ENCODE assay signal across 24 cellular contexts in genomic region chr10:88682491-88682890, GRCh38. TPM values are rescaled to one million over a fixed set of nuclear protein-coding genes. Genes with fewer than 3 reads are reported as not detected.
DNase-seq lines count a peak whose midpoint lies in the region; ATAC-seq, FAIRE-seq and TF ChIP-seq lines count a peak whose summit lies in the region.
"Had no signal": no experiment of that assay in that cellular context is flagged by ENCODE, and none has a peak within 500 bp of the region (broad histone marks: within the 10 kb centered on the region; RNA-seq: fewer than 3 reads in every experiment).

No MANE protein-coding gene starts in this region.

- H3K9ac ChIP-seq in adipocyte (ENCODE audit: low read length), result no peak overlapping the region

- TF ChIP-seq RAD21 in A549 (conservative IDR thresholded peaks at IDR 0.05 in 1 of 2, IDR thresholded peaks at IDR 0.05 in 1 of 2), result no peak

- ATAC-seq in A549 (no peak), sciatic nerve (no peak)
- ATAC-seq: GM23338 had no signal

- DNase-seq in A549 (ENCODE audit: low read depth in 1 of 2, low spot score in 1 of 2), result no peak
- DNase-seq in adipocyte (ENCODE audit: low read depth), result peak; percentile 15
- peak; percentile 3 for DNase-seq in fibroblast of gingiva (ENCODE audit: low read depth)
- DNase-seq in sciatic nerve (ENCODE audit: low spot score), result no peak
- DNase-seq in posterior cingulate gyrus, result no peak
- no peak for DNase-seq in HuH-7 (ENCODE audit: low spot score)
- DNase-seq: 8988T; C1 segment of cervical spinal cord; Calu3; CD4-positive, alpha-beta memory T cell; COR-L47; DMS53; DMS79 treated with DMSO at 0.1 percent for 48 hours; GF-D8; HFFc6 had no signal

- H3K4me1 ChIP-seq in A549 (peaks cover 8% of the 10 kb centered on the region; the same call in 1 of the 3 replicates), adipocyte (ENCODE audit: control insufficient read depth, insufficient read depth, low read length) (no peaks in the 10 kb centered on the region)
- H3K4me1 ChIP-seq: HAP-1 had no signal

- TF ChIP-seq EP300 in A549 (IDR thresholded peaks at IDR 0.05), result no peak

- no peak overlapping the region for H3K27ac ChIP-seq in A549

- POLR2A ChIA-PET in A549 (lab: Yijun Ruan, JAX), result interaction anchor here (1.0 kb wide), 1 partner anchor 99 kb away, joined by 4 read pairs; the partner anchor contains the start of gene RNLS

- H3K4me2 ChIP-seq in A549, result no peak overlapping the region
- H3K4me2 ChIP-seq: GM23338 had no signal

- CTCF ChIA-PET in A549 (lab: Yijun Ruan, JAX), result interaction anchor here (0.6 to 2.9 kb wide), 2 partner anchors 45 to 128 kb away, joined by 3 to 9 read pairs; no protein-coding TSS in a partner anchor

- no peaks in the 10 kb centered on the region for H3K36me3 ChIP-seq in adipocyte (ENCODE audit: control insufficient read depth, insufficient read depth, low read length, severe bottlenecking)
- H3K36me3 ChIP-seq: HAP-1 had no signal

- no peak for TF ChIP-seq POLR2A in A549 (IDR thresholded peaks at IDR 0.05; ENCODE audit: low read length)

- no peak overlapping the region for H3K4me3 ChIP-seq in A549
- no peak overlapping the region for H3K4me3 ChIP-seq in adipocyte (ENCODE audit: low read length)
- H3K4me3 ChIP-seq: GM23338, HAP-1 had no signal

- WGBS in A549 (ENCODE audit: missing lambda C conversion rate), result 54% methylated on average over 4 of the region's 4 CpGs

- no peaks in the 10 kb centered on the region for H3K27me3 ChIP-seq in adipocyte (replicated peaks; ENCODE audit: control insufficient read depth, insufficient read depth, low read length)

- H3K9me3 ChIP-seq in A549 (no peaks in the 10 kb centered on the region), adipocyte (ENCODE audit: control insufficient read depth, low read length) (no peaks in the 10 kb centered on the region)
- H3K9me3 ChIP-seq: HAP-1 had no signal

- intact Hi-C loops in sciatic nerve (cut with DNase I) (no loop called here), posterior cingulate gyrus (cut with DNase I) (no loop called here)

- TF ChIP-seq CTCF in A549 (IDR thresholded peaks at IDR 0.05), result no peak

- no peak for FAIRE-seq in A549 (lab: Jason Lieb, UNC)
- FAIRE-seq: GM12891, GM18507 had no signal

TF ChIP-seq in A549, 52 proteins besides CTCF, POLR2A, EP300 and RAD21:
- TF ChIP-seq TFCP2L1 (CRISPR knock-in tag; IDR thresholded peaks at IDR 0.05) (no peak), FOSL2 (IDR thresholded peaks at IDR 0.05) (no peak), FOSL2 (CRISPR knock-in tag; IDR thresholded peaks at IDR 0.05) (0 out of 2 replicates have a peak, but pooled peaks have one; percentile 11), RCOR1 (IDR thresholded peaks at IDR 0.05; ENCODE audit: low read depth, low read length) (no peak), CBX8 (IDR thresholded peaks at IDR 0.05) (no peak), SMC3 (IDR thresholded peaks at IDR 0.05) (no peak)
TF ChIP-seq in A549: peak in this region for 1.

RNA-seq across cellular contexts. Expression of gene LIPF, which starts 18.2 kb away (rescaled TPM):
- polyA plus RNA-seq in A549 (2011; rRNA removed), result not detected in 2 replicates
- not detected in 2 replicates for polyA plus RNA-seq in A549 (2012; cell fraction: cytosol; rRNA removed)
- not detected in 2 replicates for polyA plus RNA-seq in A549 (2012; cell fraction: nucleus; rRNA removed)
- polyA plus RNA-seq in A549 (2017; fragmentation: RNase III; extraction: RNeasy Plus Mini Kit Qiagen cat#74134 plus additional on column Dnase treatment), result not detected in 3 replicates
- not detected in 2 replicates for polyA minus RNA-seq in A549 (2011; rRNA and poly(A)+ RNA removed)
- total RNA-seq in sciatic nerve, result not detected
- total RNA-seq: A673; Calu3; CD4-positive, alpha-beta memory T cell; Daoy; G401; GM23338; H4; HFFc6 had no signal
- polyA plus RNA-seq: BJ; CD4-positive, alpha-beta memory T cell; GM23338 had no signal

RNA-seq across cellular contexts. Expression of gene LIPK, which starts 23.6 kb away (rescaled TPM):
- polyA plus RNA-seq in A549 (2011; rRNA removed), result 0.05 TPM in 1 of 2 replicates, not detected in the other
- not detected in 2 replicates for polyA plus RNA-seq in A549 (2012; cell fraction: cytosol; rRNA removed)
- polyA plus RNA-seq in A549 (2012; cell fraction: nucleus; rRNA removed), result not detected in 2 replicates
- polyA plus RNA-seq in A549 (2017; fragmentation: RNase III; extraction: RNeasy Plus Mini Kit Qiagen cat#74134 plus additional on column Dnase treatment), result not detected in 3 replicates
- polyA minus RNA-seq in A549 (2011; rRNA and poly(A)+ RNA removed), result not detected in 2 replicates
- not detected for total RNA-seq in sciatic nerve
- total RNA-seq: A673; Calu3; CD4-positive, alpha-beta memory T cell; Daoy; G401; GM23338; H4; HFFc6 had no signal
- polyA plus RNA-seq: BJ; CD4-positive, alpha-beta memory T cell; GM23338 had no signal

Comparison
In these comparisons a context has a peak if more than half of its experiments do, and no peak if none do; other contexts are left out.
1. DNase-seq: peak in adipocyte (single experiment) and fibroblast of gingiva (single experiment); none in A549 (0 of 2), sciatic nerve (single experiment), posterior cingulate gyrus (0 of 10) and HuH-7 (single experiment).